Comparison of ENCODE assay signal across 9 cellular contexts in genomic region chr11:129785383-129786111, GRCh38.
DNase-seq lines count a peak whose midpoint lies in the region; ATAC-seq and TF ChIP-seq lines count a peak whose summit lies in the region.
"Had no signal": no experiment of that assay in that cellular context is flagged by ENCODE, and none has a peak within 500 bp of the region (broad histone marks: within the 10 kb centered on the region; RNA-seq: fewer than 3 reads in every experiment).

No MANE protein-coding gene starts in this region.

- peak; percentile 8 for DNase-seq in ACHN
- peak; percentile 10 for DNase-seq in ELF-1 (ENCODE audit: low read depth, low spot score)
- DNase-seq in NOMO-1 treated with DMSO at 0.1 percent for 48 hours (lab: John Stamatoyannopoulos, UW; ENCODE audit: unreplicated experiment): peak; percentile 25
- peak; percentile 16 for DNase-seq in fibroblast of mammary gland (ENCODE audit: low read depth)
- DNase-seq in activated T-cell treated with anti-CD3 and anti-CD28 coated beads, Interleukin-2, amount 50 U/mL, for 1 hour: no peak
- DNase-seq in T-helper 2 cell treated with Interferon-gamma antibody and Interleukin-4, amounts not matched to agents 5 μg/mL and 100 μg/mL, for 36 hours (ENCODE audit: low spot score): no peak
- DNase-seq in T-helper 9 cell: no peak
- DNase-seq: activated B cell treated with CpG ODN at 0.5 μM for 24 hours had no signal

- H3K4me3 ChIP-seq in fibroblast of mammary gland (ENCODE audit: control insufficient read depth, low read depth, low read length): no peak overlapping the region

- in situ Hi-C loops in ACHN (cut with HindIII; ENCODE audit: low pct_ligation_motif_present, low pct_unique_long_range_greater_than_20kb, low sequenced_read_pairs): no loop called here

- H3K4me3 Mint-ChIP-seq in T-helper 2 cell treated with Interferon-gamma antibody and Interleukin-4, amounts not matched to agents 5 μg/mL and 100 μg/mL, for 36 hours: no peak overlapping the region
- H3K4me3 Mint-ChIP-seq: activated B cell treated with CpG ODN at 0.5 μM for 24 hours had no signal

- peaks cover 7% of the 10 kb centered on the region for H3K4me1 Mint-ChIP-seq in T-helper 2 cell treated with Interferon-gamma antibody and Interleukin-4, amounts not matched to agents 5 μg/mL and 100 μg/mL, for 36 hours (ENCODE audit: low read depth)
- H3K4me1 Mint-ChIP-seq: activated B cell treated with CpG ODN at 0.5 μM for 24 hours had no signal

- no peaks in the 10 kb centered on the region for H3K36me3 Mint-ChIP-seq in T-helper 2 cell treated with Interferon-gamma antibody and Interleukin-4, amounts not matched to agents 5 μg/mL and 100 μg/mL, for 36 hours (ENCODE audit: low read depth)

- H3K27ac Mint-ChIP-seq in T-helper 2 cell treated with Interferon-gamma antibody and Interleukin-4, amounts not matched to agents 5 μg/mL and 100 μg/mL, for 36 hours: no peak overlapping the region
- H3K27ac Mint-ChIP-seq: activated B cell treated with CpG ODN at 0.5 μM for 24 hours had no signal

- no peak for ATAC-seq in HG03097 (IDR thresholded peaks at IDR 0.05; ENCODE audit: low FRiP score, unreplicated experiment)

- no peaks in the 10 kb centered on the region for H3K9me3 Mint-ChIP-seq in T-helper 2 cell treated with Interferon-gamma antibody and Interleukin-4, amounts not matched to agents 5 μg/mL and 100 μg/mL, for 36 hours
- H3K9me3 Mint-ChIP-seq: activated B cell treated with CpG ODN at 0.5 μM for 24 hours had no signal

- H3K27me3 Mint-ChIP-seq in T-helper 2 cell treated with Interferon-gamma antibody and Interleukin-4, amounts not matched to agents 5 μg/mL and 100 μg/mL, for 36 hours (ENCODE audit: low read depth): peaks cover 6% of the 10 kb centered on the region
- H3K27me3 Mint-ChIP-seq: activated B cell treated with CpG ODN at 0.5 μM for 24 hours had no signal

- TF ChIP-seq CTCF in fibroblast of mammary gland (conservative IDR thresholded peaks at IDR 0.05; ENCODE audit: control insufficient read depth, insufficient read depth, low read depth, low read length): peak; percentile 25

Comparison
In these comparisons a context has a peak if more than half of its experiments do, and no peak if none do; other contexts are left out.
1. DNase-seq: peak in ACHN (single experiment), ELF-1 (single experiment), NOMO-1 treated with DMSO at 0.1 percent for 48 hours (single experiment) and fibroblast of mammary gland (single experiment); none in activated T-cell treated with anti-CD3 and anti-CD28 coated beads, Interleukin-2, amount 50 U/mL, for 1 hour (single experiment), T-helper 2 cell treated with Interferon-gamma antibody and Interleukin-4, amounts not matched to agents 5 μg/mL and 100 μg/mL, for 36 hours (single experiment) and T-helper 9 cell (single experiment).